17 cellular contexts compared by ENCODE assay signal in the genomic region with DNA sequence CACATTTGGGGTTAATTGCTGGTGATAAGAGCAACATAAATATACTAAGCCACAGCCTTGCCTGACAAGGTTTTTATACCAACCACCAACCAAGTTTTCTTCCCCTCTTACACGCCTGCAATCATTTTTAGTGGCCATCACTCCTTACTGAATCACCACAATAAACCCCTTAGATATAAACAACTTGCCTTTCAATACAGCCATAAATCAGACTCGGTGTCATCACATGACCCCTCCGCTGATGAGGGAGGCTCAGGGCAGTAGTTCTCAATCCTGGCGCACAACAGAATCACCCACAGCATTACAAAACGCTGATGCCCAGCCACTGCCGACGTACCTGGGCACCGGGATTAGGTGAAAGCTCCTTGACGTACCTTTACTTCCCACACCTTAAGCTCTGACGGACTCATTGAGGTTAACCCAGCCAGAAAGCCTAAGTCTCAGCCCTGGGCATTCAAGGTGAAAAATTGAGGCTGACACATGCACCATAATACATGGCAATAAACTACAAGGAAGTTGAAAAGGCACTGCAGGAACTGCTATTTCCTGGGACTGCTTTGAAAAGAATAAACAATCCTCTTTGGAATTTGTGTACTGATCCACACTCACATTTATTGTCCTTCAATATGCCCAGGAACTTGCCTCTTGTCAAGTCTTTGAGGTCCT. TPM values are rescaled to one million over a fixed set of nuclear protein-coding genes. Genes with fewer than 3 reads are reported as not detected.
DNase-seq lines count a peak whose midpoint lies in the region; ATAC-seq and TF ChIP-seq lines count a peak whose summit lies in the region.
"Had no signal": no experiment of that assay in that cellular context is flagged by ENCODE, and none has a peak within 500 bp of the region (broad histone marks: within the 10 kb centered on the region; RNA-seq: fewer than 3 reads in every experiment).

No MANE protein-coding gene starts in this region.

- intact Hi-C loops in Right ventricle myocardium inferior (cut with DNase I) = no loop called here

- no peak overlapping the region for H3K9ac ChIP-seq in neural progenitor cell

- H3K9me3 Mint-ChIP-seq in neural progenitor cell = no peaks in the 10 kb centered on the region
- H3K9me3 Mint-ChIP-seq: H9; stimulated activated effector memory CD8-positive, alpha-beta T cell treated with anti-CD3 and anti-CD28 coated beads, Interleukin-12 subunit alpha, Interleukin-12 subunit beta, amount 100 ng/mL, for 72 hours had no signal

- peaks cover 8% of the 10 kb centered on the region for H3K4me1 Mint-ChIP-seq in neural progenitor cell
- H3K4me1 Mint-ChIP-seq: stimulated activated effector memory CD8-positive, alpha-beta T cell treated with anti-CD3 and anti-CD28 coated beads, Interleukin-12 subunit alpha, Interleukin-12 subunit beta, amount 100 ng/mL, for 72 hours had no signal

- no peak overlapping the region for H3K4me3 Mint-ChIP-seq in neural progenitor cell
- H3K4me3 Mint-ChIP-seq: activated naive CD8-positive, alpha-beta T cell; H9; stimulated activated effector memory CD8-positive, alpha-beta T cell treated with anti-CD3 and anti-CD28 coated beads, Interleukin-12 subunit alpha, Interleukin-12 subunit beta, amount 100 ng/mL, for 72 hours had no signal

- H3K9me3 ChIP-seq in right atrium auricular region (no peaks in the 10 kb centered on the region), neural progenitor cell (ENCODE audit: low read depth) (no peaks in the 10 kb centered on the region)

- H3K79me2 ChIP-seq in neural progenitor cell (ENCODE audit: low read depth) = no peaks in the 10 kb centered on the region

- H3K36me3 ChIP-seq in right atrium auricular region = no peaks in the 10 kb centered on the region
- no peaks in the 10 kb centered on the region for H3K36me3 ChIP-seq in neural progenitor cell

- H3K27me3 Mint-ChIP-seq in neural progenitor cell (ENCODE audit: insufficient read depth, low read depth) = peaks cover 6% of the 10 kb centered on the region

- H3K4me1 ChIP-seq in right atrium auricular region = peaks cover 0 to 62% of the 10 kb centered on the region in 2 donors
- no peaks in the 10 kb centered on the region for H3K4me1 ChIP-seq in neural progenitor cell

- ATAC-seq in Right ventricle myocardium inferior = no peak
- ATAC-seq: stimulated activated effector memory CD8-positive, alpha-beta T cell treated with anti-CD3 and anti-CD28 coated beads, Interleukin-12 subunit alpha, Interleukin-12 subunit beta, amount 100 ng/mL, for 72 hours had no signal

- H3K4me3 ChIP-seq in right atrium auricular region = no peak overlapping the region
- no peak overlapping the region for H3K4me3 ChIP-seq in coronary artery
- no peak overlapping the region for H3K4me3 ChIP-seq in neural progenitor cell

- H3K27ac Mint-ChIP-seq in neural progenitor cell = peak overlapping the region; percentile 52
- H3K27ac Mint-ChIP-seq: activated naive CD8-positive, alpha-beta T cell; stimulated activated effector memory CD8-positive, alpha-beta T cell treated with anti-CD3 and anti-CD28 coated beads, Interleukin-12 subunit alpha, Interleukin-12 subunit beta, amount 100 ng/mL, for 72 hours had no signal

- no peak overlapping the region for H2AFZ ChIP-seq in neural progenitor cell (replicated peaks)

- no peaks in the 10 kb centered on the region for H3K36me3 Mint-ChIP-seq in neural progenitor cell
- H3K36me3 Mint-ChIP-seq: activated naive CD8-positive, alpha-beta T cell; stimulated activated effector memory CD8-positive, alpha-beta T cell treated with anti-CD3 and anti-CD28 coated beads, Interleukin-12 subunit alpha, Interleukin-12 subunit beta, amount 100 ng/mL, for 72 hours had no signal

- H4K20me1 ChIP-seq in neural progenitor cell (ENCODE audit: low read depth) = no peaks in the 10 kb centered on the region

- TF ChIP-seq CTCF in right atrium auricular region (IDR thresholded peaks at IDR 0.05) (no peak), coronary artery (IDR thresholded peaks at IDR 0.05) (no peak), neural progenitor cell (IDR thresholded peaks at IDR 0.05) (no peak)

- DNase-seq in right atrium auricular region (ENCODE audit: low spot score) (no peak), Right ventricle myocardium inferior (ENCODE audit: missing footprints) (no peak), coronary artery (ENCODE audit: low spot score) (no peak), neural progenitor cell (ENCODE audit: low spot score) (no peak), putamen (ENCODE audit: low spot score) (no peak), SHP77 treated with DMSO at 0.1 percent for 48 hours (lab: John Stamatoyannopoulos, UW) (no peak), GM19240 (ENCODE audit: insufficient read length, low spot score) (no peak)
- no peak for DNase-seq in NK-92 treated with Interleukin-12 subunit alpha and Interleukin-12 subunit beta, amount 100 ng/mL, for 24 hours (lab: John Stamatoyannopoulos, UW)
- DNase-seq: activated CD4-positive, CD25-positive, alpha-beta regulatory T cell treated with anti-CD3 and anti-CD28 coated beads, Interleukin-2, amount 50 U/mL, for 72 hours; H9; KBM-7; kidney; NCI-H524 had no signal

- H3K27ac ChIP-seq in right atrium auricular region (peak overlapping the region; percentile 66 to 92), coronary artery (peak overlapping the region; percentile 73 to 80), neural progenitor cell (no peak overlapping the region)

- no peaks in the 10 kb centered on the region for H3K27me3 ChIP-seq in right atrium auricular region
- H3K27me3 ChIP-seq in neural progenitor cell = no peaks in the 10 kb centered on the region

- no peak overlapping the region for H3K4me2 ChIP-seq in neural progenitor cell

- H3F3A ChIP-seq in neural progenitor cell (ENCODE audit: low read depth) = no peaks in the 10 kb centered on the region

RNA-seq across cellular contexts. Expression of gene ADCY5, which starts 17.1 kb away (rescaled TPM):
- 100 to 1,000 TPM; 105 to 163 TPM for total RNA-seq in right atrium auricular region
- 232 TPM for total RNA-seq in Right ventricle myocardium inferior
- total RNA-seq in neural progenitor cell (ENCODE audit: low replicate concordance) = 1.0 and 1.6 TPM in 2 replicates
- total RNA-seq: RPMI7951; T-helper 1 cell treated with Interleukin-12 subunit alpha and Interleukin-12 subunit beta and Interleukin-4 antibody, amounts not matched to agents 30 ng/mL and 1 ng/mL, for 36 hours had no signal

Comparison
In these comparisons a context has a peak if more than half of its experiments do, and no peak if none do; other contexts are left out.
1. RNA of gene ADCY5, which starts 17.1 kb away (total RNA-seq): 232 TPM in Right ventricle myocardium inferior (single experiment) and 105 to 163 TPM in right atrium auricular region; 1.0 to 1.6 TPM in neural progenitor cell; every median in the first group is over 10 times any median in the second.